Comparison of ENCODE assay signal across 22 cellular contexts in genomic region chr1:205235921-205236320, GRCh38.
"Had no signal": no experiment of that assay in that cellular context is flagged by ENCODE, and none has a peak within 500 bp of the region (broad histone marks: within the 10 kb centered on the region; RNA-seq: fewer than 3 reads in every experiment).

No MANE protein-coding gene starts in this region.

- H3K36me3 Mint-ChIP-seq: naive thymus-derived CD4-positive, alpha-beta T cell had no signal

- H3K9me3 Mint-ChIP-seq: activated naive CD8-positive, alpha-beta T cell treated with anti-CD3 and anti-CD28 coated beads for 36 hours; activated T-cell treated with anti-CD3 and anti-CD28 coated beads, Interleukin-2, amount 50 U/mL, for 72 hours; naive thymus-derived CD4-positive, alpha-beta T cell; neural crest cell had no signal

- H3K4me3 ChIP-seq: lung, SJSA1, transverse colon, uterus had no signal

- H3K27me3 Mint-ChIP-seq: activated naive CD8-positive, alpha-beta T cell treated with anti-CD3 and anti-CD28 coated beads for 36 hours; progenitor cell of endocrine pancreas had no signal

- ATAC-seq: activated T-cell treated with anti-CD3 and anti-CD28 coated beads, Interleukin-2, amount 50 U/mL, for 72 hours; foreskin keratinocyte; left lobe of liver; naive thymus-derived CD4-positive, alpha-beta T cell had no signal

- H3K27ac Mint-ChIP-seq: activated T-cell treated with anti-CD3 and anti-CD28 coated beads, Interleukin-2, amount 50 U/mL, for 72 hours; progenitor cell of endocrine pancreas had no signal

- H3K27ac ChIP-seq: foreskin keratinocyte, SJSA1, transverse colon, uterus had no signal

- H3K27me3 ChIP-seq: SJSA1, transverse colon, uterus had no signal

- H3K4me3 Mint-ChIP-seq: activated naive CD8-positive, alpha-beta T cell treated with anti-CD3 and anti-CD28 coated beads for 36 hours; naive thymus-derived CD4-positive, alpha-beta T cell; neural crest cell had no signal

- DNase-seq: activated CD4-positive, alpha-beta T cell treated with anti-CD3 and anti-CD28 coated beads, Interleukin-2, amount 50 U/mL, for 1 hour; activated CD4-positive, CD25-positive, alpha-beta regulatory T cell; activated gamma-delta T cell treated with Interleukin-2 at 50 U/mL for 16 hours; activated naive CD8-positive, alpha-beta T cell treated with anti-CD3 and anti-CD28 coated beads for 36 hours; activated T-cell treated with anti-CD3 and anti-CD28 coated beads, Interleukin-2, amount 50 U/mL, for 72 hours; amniotic stem cell; dermis blood vessel endothelial cell; effector memory CD4-positive, alpha-beta T cell; foreskin keratinocyte; kidney; naive thymus-derived CD4-positive, alpha-beta T cell; occipital lobe; stimulated activated CD4-positive, alpha-beta T cell treated with anti-CD3 and anti-CD28 coated beads, Interleukin-4, amount 100 ng/mL, for 24 hours; stimulated activated naive CD4-positive, alpha-beta T cell treated with Interleukin-2 at 50 U/mL for 16 hours; T-helper 9 cell; transverse colon had no signal
